19 cellular contexts compared by ENCODE assay signal in the genomic region with DNA sequence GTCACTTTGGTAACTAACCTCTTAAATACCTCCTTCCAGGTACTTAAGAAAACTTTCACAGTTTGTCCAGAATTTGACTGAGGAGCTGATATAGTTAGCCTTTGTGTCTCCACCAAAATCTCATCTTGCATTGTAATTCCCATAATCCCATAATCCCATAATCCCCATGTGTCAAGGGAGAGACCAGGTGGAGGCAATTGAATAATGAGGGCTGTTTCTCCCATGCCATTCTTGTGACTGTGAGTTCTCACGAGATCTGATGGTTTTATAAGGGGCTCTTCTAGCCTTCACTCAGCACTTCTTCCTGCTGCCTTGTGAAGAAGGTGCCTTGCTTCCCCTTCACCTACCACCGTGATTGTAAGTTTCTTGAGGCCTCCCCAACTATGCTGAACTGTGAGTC. TPM values are rescaled to one million over a fixed set of nuclear protein-coding genes. Genes with fewer than 3 reads are reported as not detected.
DNase-seq lines count a peak whose midpoint lies in the region; ATAC-seq and TF ChIP-seq lines count a peak whose summit lies in the region.
"Had no signal": no experiment of that assay in that cellular context is flagged by ENCODE, and none has a peak within 500 bp of the region (broad histone marks: within the 10 kb centered on the region; RNA-seq: fewer than 3 reads in every experiment).

No MANE protein-coding gene starts in this region.

- H3K4me1 ChIP-seq in neural progenitor cell = peaks cover 14% of the 10 kb centered on the region
- H3K4me1 ChIP-seq: Caco-2 had no signal

- H3K9me3 Mint-ChIP-seq in neural progenitor cell = peaks cover 2% of the 10 kb centered on the region
- H3K9me3 Mint-ChIP-seq: CD4-positive, alpha-beta T cell; GM23338 had no signal

- H3K79me2 ChIP-seq in neural progenitor cell (ENCODE audit: low read depth) = no peaks in the 10 kb centered on the region

- no peak for ATAC-seq in left ventricle myocardium superior
- ATAC-seq: A549, GM23338, HCT116, K562 had no signal

- H3K4me1 Mint-ChIP-seq in neural progenitor cell = peaks cover 4% of the 10 kb centered on the region
- H3K4me1 Mint-ChIP-seq: GM23338 had no signal

- H3K36me3 Mint-ChIP-seq in neural progenitor cell = no peaks in the 10 kb centered on the region

- H3K27me3 Mint-ChIP-seq in neural progenitor cell (ENCODE audit: insufficient read depth, low read depth) = peaks cover 2% of the 10 kb centered on the region

- CTCF ChIA-PET in HEK293T (lab: Yijun Ruan, JAX) = no interaction called here

- H3K9me3 ChIP-seq in WERI-Rb-1 (ENCODE audit: severe bottlenecking) (no peaks in the 10 kb centered on the region), neural progenitor cell (ENCODE audit: low read depth) (no peaks in the 10 kb centered on the region)
- H3K9me3 ChIP-seq: A549, Caco-2 had no signal

- intact Hi-C loops in head of caudate nucleus (cut with DNase I) = no loop called here
- intact Hi-C loops in left ventricle myocardium superior (cut with micrococcal nuclease) = no loop called here

- no peak overlapping the region for H3K27ac Mint-ChIP-seq in neural progenitor cell
- H3K27ac Mint-ChIP-seq: CD4-positive, alpha-beta T cell had no signal

- H2AFZ ChIP-seq in neural progenitor cell (replicated peaks) = no peak overlapping the region
- H2AFZ ChIP-seq: GM23338 had no signal

- H3K9ac ChIP-seq in neural progenitor cell = no peak overlapping the region

- TF ChIP-seq CTCF in WERI-Rb-1 (IDR thresholded peaks at IDR 0.05; ENCODE audit: low read depth, low read length) (no peak), neural progenitor cell (IDR thresholded peaks at IDR 0.05) (no peak)

- H3K4me2 ChIP-seq in neural progenitor cell = no peak overlapping the region
- H3K4me2 ChIP-seq: A549, GM23338 had no signal

- no peaks in the 10 kb centered on the region for H3K27me3 ChIP-seq in WERI-Rb-1 (ENCODE audit: insufficient read depth, low read depth, severe bottlenecking)
- peaks cover under 1% of the 10 kb centered on the region for H3K27me3 ChIP-seq in neural progenitor cell

- peaks cover 14% of the 10 kb centered on the region for H3F3A ChIP-seq in neural progenitor cell (ENCODE audit: low read depth)

- H3K36me3 ChIP-seq in WERI-Rb-1 (no peaks in the 10 kb centered on the region), neural progenitor cell (no peaks in the 10 kb centered on the region)

- H3K4me3 ChIP-seq in WERI-Rb-1 (ENCODE audit: low read depth, low read length) = no peak overlapping the region
- H3K4me3 ChIP-seq in neural progenitor cell = no peak overlapping the region
- H3K4me3 ChIP-seq: A549, GM23338, K562 had no signal

- no peaks in the 10 kb centered on the region for H4K20me1 ChIP-seq in neural progenitor cell (ENCODE audit: low read depth)

- DNase-seq in D341Med (ENCODE audit: low spot score) (peak; percentile 34), NCI-H524 treated with DMSO at 0.1 percent for 48 hours (lab: John Stamatoyannopoulos, UW) (peak; percentile 96), WERI-Rb-1 (peak; percentile 56), neural progenitor cell (ENCODE audit: low spot score) (peak; percentile 58), head of caudate nucleus (no peak), left ventricle myocardium superior (no peak), HEK293T (ENCODE audit: extremely low spot score) (no peak)
- DNase-seq: AML-193; Caco-2; CD4-positive, alpha-beta T cell; DMS79 treated with DMSO at 0.1 percent for 48 hours; GF-D8; IMR-90 had no signal

- peak overlapping the region; percentile 35; the same call in 1 of the 2 replicates for H3K27ac ChIP-seq in WERI-Rb-1
- peak overlapping the region; percentile 13 for H3K27ac ChIP-seq in neural progenitor cell
- H3K27ac ChIP-seq: 22Rv1, A549, C4-2B had no signal

- POLR2A ChIA-PET in HEK293T (lab: Yijun Ruan, JAX) = no interaction called here

- H3K4me3 Mint-ChIP-seq in neural progenitor cell = no peak overlapping the region
- H3K4me3 Mint-ChIP-seq: CD4-positive, alpha-beta T cell; GM23338 had no signal

TF ChIP-seq in HEK293T, 16 proteins besides CTCF, POLR2A, EP300 and RAD21:
- no peak for TF ChIP-seq HDGF (IDR thresholded peaks at IDR 0.05; ENCODE audit: borderline replicate concordance)
- no peak for TF ChIP-seq ARNT (IDR thresholded peaks at IDR 0.05)
- TF ChIP-seq TARDBP (IDR thresholded peaks at IDR 0.05) = no peak
- TF ChIP-seq LEF1 (IDR thresholded peaks at IDR 0.05; ENCODE audit: borderline replicate concordance) = no peak
- no peak for TF ChIP-seq BHLHE40 (IDR thresholded peaks at IDR 0.05; ENCODE audit: borderline replicate concordance)
- no peak for TF ChIP-seq NFRKB (IDR thresholded peaks at IDR 0.05)

RNA-seq across cellular contexts. Expression of a gene that starts 7.8 kb away (rescaled TPM):
- total RNA-seq in neural progenitor cell (ENCODE audit: low replicate concordance) = 17.9 and 37.9 TPM in 2 replicates
- 1.9 TPM for total RNA-seq in left ventricle myocardium superior
- total RNA-seq: Caco-2, K562 had no signal

Comparison
In these comparisons a context has a peak if more than half of its experiments do, and no peak if none do; other contexts are left out.
1. DNase-seq: peak in D341Med (single experiment), NCI-H524 treated with DMSO at 0.1 percent for 48 hours (single experiment), WERI-Rb-1 (single experiment) and neural progenitor cell (single experiment); none in head of caudate nucleus (0 of 42), left ventricle myocardium superior (single experiment) and HEK293T (single experiment).